1 cellular context compared by ENCODE assay signal in the genomic region with DNA sequence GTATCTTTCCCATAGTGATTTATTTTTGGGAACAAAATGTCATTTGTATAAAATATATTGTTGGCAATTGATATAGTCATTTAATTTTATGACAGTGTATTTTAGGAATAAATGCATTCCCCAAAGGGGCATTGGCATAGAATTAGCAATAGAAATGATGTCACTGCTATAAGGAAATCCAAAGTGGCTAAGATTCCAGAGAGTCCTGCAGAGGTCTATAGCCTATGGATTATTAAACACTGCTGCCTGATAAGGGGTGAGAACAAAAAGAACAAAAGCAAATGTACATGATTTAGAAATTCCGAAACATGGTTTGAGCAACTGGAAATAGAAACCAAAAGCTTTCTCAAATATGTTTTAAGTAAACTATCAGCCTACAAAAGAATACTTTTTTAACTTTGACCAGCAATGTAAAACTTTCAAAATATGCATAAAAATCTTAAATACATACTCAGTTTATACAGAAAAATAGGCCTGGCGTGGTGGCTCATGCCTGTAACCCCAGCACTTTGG.
TF ChIP-seq lines count a peak whose summit lies in the region.

No MANE protein-coding gene starts in this region.

TF ChIP-seq in SK-N-SH treated with all-trans-retinoic acid at 6 μM for 48 hours, 23 proteins besides CTCF, POLR2A, EP300 and RAD21 (continued from another document):
- TF ChIP-seq, protein P1, sequence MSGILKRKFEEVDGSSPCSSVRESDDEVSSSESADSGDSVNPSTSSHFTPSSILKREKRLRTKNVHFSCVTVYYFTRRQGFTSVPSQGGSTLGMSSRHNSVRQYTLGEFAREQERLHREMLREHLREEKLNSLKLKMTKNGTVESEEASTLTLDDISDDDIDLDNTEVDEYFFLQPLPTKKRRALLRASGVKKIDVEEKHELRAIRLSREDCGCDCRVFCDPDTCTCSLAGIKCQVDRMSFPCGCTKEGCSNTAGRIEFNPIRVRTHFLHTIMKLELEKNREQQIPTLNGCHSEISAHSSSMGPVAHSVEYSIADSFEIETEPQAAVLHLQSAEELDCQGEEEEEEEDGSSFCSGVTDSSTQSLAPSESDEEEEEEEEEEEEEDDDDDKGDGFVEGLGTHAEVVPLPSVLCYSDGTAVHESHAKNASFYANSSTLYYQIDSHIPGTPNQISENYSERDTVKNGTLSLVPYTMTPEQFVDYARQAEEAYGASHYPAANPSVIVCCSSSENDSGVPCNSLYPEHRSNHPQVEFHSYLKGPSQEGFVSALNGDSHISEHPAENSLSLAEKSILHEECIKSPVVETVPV (CRISPR knock-in tag; IDR thresholded peaks at IDR 0.05): no peak
- TF ChIP-seq, protein P2, sequence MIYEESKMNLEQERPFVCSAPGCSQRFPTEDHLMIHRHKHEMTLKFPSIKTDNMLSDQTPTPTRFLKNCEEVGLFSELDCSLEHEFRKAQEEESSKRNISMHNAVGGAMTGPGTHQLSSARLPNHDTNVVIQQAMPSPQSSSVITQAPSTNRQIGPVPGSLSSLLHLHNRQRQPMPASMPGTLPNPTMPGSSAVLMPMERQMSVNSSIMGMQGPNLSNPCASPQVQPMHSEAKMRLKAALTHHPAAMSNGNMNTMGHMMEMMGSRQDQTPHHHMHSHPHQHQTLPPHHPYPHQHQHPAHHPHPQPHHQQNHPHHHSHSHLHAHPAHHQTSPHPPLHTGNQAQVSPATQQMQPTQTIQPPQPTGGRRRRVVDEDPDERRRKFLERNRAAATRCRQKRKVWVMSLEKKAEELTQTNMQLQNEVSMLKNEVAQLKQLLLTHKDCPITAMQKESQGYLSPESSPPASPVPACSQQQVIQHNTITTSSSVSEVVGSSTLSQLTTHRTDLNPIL (CRISPR knock-in tag; IDR thresholded peaks at IDR 0.05; ENCODE audit: low read depth): no peak
- TF ChIP-seq TCF4 (CRISPR knock-in tag; IDR thresholded peaks at IDR 0.05; ENCODE audit: borderline replicate concordance) (no peak), ZC3H10 (CRISPR knock-in tag; IDR thresholded peaks at IDR 0.05) (no peak), ZNF8 (CRISPR knock-in tag; IDR thresholded peaks at IDR 0.05) (no peak), ARNTL (CRISPR knock-in tag; IDR thresholded peaks at IDR 0.05; ENCODE audit: borderline replicate concordance, low read depth) (no peak), BACH2 (CRISPR knock-in tag; IDR thresholded peaks at IDR 0.05; ENCODE audit: borderline replicate concordance) (no peak), OSR1 (CRISPR knock-in tag; IDR thresholded peaks at IDR 0.05) (no peak), GLIS3 (CRISPR knock-in tag; IDR thresholded peaks at IDR 0.05) (no peak), RARB (CRISPR knock-in tag; IDR thresholded peaks at IDR 0.05) (no peak), TOX (CRISPR knock-in tag; IDR thresholded peaks at IDR 0.05; ENCODE audit: borderline replicate concordance) (no peak), ESRRG (CRISPR knock-in tag; IDR thresholded peaks at IDR 0.05) (no peak), PPARA (CRISPR knock-in tag; IDR thresholded peaks at IDR 0.05; ENCODE audit: borderline replicate concordance) (no peak), ZNF565 (CRISPR knock-in tag; conservative IDR thresholded peaks at IDR 0.05; ENCODE audit: low read depth) (no peak)
- TF ChIP-seq, protein P3, sequence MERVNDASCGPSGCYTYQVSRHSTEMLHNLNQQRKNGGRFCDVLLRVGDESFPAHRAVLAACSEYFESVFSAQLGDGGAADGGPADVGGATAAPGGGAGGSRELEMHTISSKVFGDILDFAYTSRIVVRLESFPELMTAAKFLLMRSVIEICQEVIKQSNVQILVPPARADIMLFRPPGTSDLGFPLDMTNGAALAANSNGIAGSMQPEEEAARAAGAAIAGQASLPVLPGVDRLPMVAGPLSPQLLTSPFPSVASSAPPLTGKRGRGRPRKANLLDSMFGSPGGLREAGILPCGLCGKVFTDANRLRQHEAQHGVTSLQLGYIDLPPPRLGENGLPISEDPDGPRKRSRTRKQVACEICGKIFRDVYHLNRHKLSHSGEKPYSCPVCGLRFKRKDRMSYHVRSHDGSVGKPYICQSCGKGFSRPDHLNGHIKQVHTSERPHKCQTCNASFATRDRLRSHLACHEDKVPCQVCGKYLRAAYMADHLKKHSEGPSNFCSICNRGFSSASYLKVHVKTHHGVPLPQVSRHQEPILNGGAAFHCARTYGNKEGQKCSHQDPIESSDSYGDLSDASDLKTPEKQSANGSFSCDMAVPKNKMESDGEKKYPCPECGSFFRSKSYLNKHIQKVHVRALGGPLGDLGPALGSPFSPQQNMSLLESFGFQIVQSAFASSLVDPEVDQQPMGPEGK (CRISPR knock-in tag; IDR thresholded peaks at IDR 0.05; ENCODE audit: borderline replicate concordance): no peak
- TF ChIP-seq, protein P4, sequence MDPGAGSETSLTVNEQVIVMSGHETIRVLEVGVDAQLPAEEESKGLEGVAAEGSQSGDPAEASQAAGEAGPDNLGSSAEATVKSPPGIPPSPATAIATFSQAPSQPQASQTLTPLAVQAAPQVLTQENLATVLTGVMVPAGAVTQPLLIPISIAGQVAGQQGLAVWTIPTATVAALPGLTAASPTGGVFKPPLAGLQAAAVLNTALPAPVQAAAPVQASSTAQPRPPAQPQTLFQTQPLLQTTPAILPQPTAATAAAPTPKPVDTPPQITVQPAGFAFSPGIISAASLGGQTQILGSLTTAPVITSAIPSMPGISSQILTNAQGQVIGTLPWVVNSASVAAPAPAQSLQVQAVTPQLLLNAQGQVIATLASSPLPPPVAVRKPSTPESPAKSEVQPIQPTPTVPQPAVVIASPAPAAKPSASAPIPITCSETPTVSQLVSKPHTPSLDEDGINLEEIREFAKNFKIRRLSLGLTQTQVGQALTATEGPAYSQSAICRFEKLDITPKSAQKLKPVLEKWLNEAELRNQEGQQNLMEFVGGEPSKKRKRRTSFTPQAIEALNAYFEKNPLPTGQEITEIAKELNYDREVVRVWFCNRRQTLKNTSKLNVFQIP (CRISPR knock-in tag; IDR thresholded peaks at IDR 0.05; ENCODE audit: borderline replicate concordance, low read depth): no peak
